In genomic region chr17:66403846-66404597, GRCh38 we compare ENCODE assay signal across 11 cellular contexts.
DNase-seq lines count a peak whose midpoint lies in the region; TF ChIP-seq lines count a peak whose summit lies in the region.
"Had no signal": no experiment of that assay in that cellular context is flagged by ENCODE, and none has a peak within 500 bp of the region (broad histone marks: within the 10 kb centered on the region; RNA-seq: fewer than 3 reads in every experiment).

No MANE protein-coding gene starts in this region.

- H3K4me1 ChIP-seq in esophagus muscularis mucosa: peaks cover 11 to 42% (median 32%) of the 10 kb centered on the region in 4 donors

- H3K9me3 ChIP-seq in esophagus muscularis mucosa: no peaks in the 10 kb centered on the region
- H3K9me3 ChIP-seq: mucosa of descending colon had no signal

- H3K27me3 ChIP-seq in esophagus muscularis mucosa: no peaks in the 10 kb centered on the region

- H3K9me3 Mint-ChIP-seq in activated CD4-positive, alpha-beta T cell treated with anti-CD3 and anti-CD28 coated beads, Interleukin-2, amount 10 ng/mL, durations not matched to agents 24 days and 14 days: peaks cover 7% of the 10 kb centered on the region
- H3K9me3 Mint-ChIP-seq in chondrocyte (ENCODE audit: low read depth): no peaks in the 10 kb centered on the region
- peaks cover 2% of the 10 kb centered on the region for H3K9me3 Mint-ChIP-seq in nephron

- H3K27ac ChIP-seq in esophagus muscularis mucosa (replicated peaks in 1 of 4): no peak overlapping the region

- no peak for TF ChIP-seq POLR2A in esophagus muscularis mucosa (IDR thresholded peaks at IDR 0.05; ENCODE audit: low read depth)

- peaks cover 19% of the 10 kb centered on the region for H3K36me3 Mint-ChIP-seq in activated CD4-positive, alpha-beta T cell treated with anti-CD3 and anti-CD28 coated beads, Interleukin-2, amount 10 ng/mL, durations not matched to agents 24 days and 14 days (ENCODE audit: low read depth)
- no peaks in the 10 kb centered on the region for H3K36me3 Mint-ChIP-seq in chondrocyte (ENCODE audit: low read depth)
- H3K36me3 Mint-ChIP-seq in nephron (ENCODE audit: low read depth): no peaks in the 10 kb centered on the region

- peaks cover 80% of the 10 kb centered on the region for H3K4me1 Mint-ChIP-seq in activated CD4-positive, alpha-beta T cell treated with anti-CD3 and anti-CD28 coated beads, Interleukin-2, amount 10 ng/mL, durations not matched to agents 24 days and 14 days
- H3K4me1 Mint-ChIP-seq in chondrocyte (ENCODE audit: low read depth) (peaks cover 31% of the 10 kb centered on the region), nephron (peaks cover 24% of the 10 kb centered on the region)

- no peak for TF ChIP-seq EP300 in esophagus muscularis mucosa (IDR thresholded peaks at IDR 0.05)

- H3K4me3 ChIP-seq in esophagus muscularis mucosa: no peak overlapping the region
- H3K4me3 ChIP-seq: mucosa of descending colon had no signal

- H3K27me3 Mint-ChIP-seq in activated CD4-positive, alpha-beta T cell treated with anti-CD3 and anti-CD28 coated beads, Interleukin-2, amount 10 ng/mL, durations not matched to agents 24 days and 14 days: no peaks in the 10 kb centered on the region
- H3K27me3 Mint-ChIP-seq in chondrocyte (ENCODE audit: low read depth) (no peaks in the 10 kb centered on the region), nephron (ENCODE audit: low read depth) (no peaks in the 10 kb centered on the region)

- peak overlapping the region; percentile 72 for H3K4me3 Mint-ChIP-seq in activated CD4-positive, alpha-beta T cell treated with anti-CD3 and anti-CD28 coated beads, Interleukin-2, amount 10 ng/mL, durations not matched to agents 24 days and 14 days
- H3K4me3 Mint-ChIP-seq in chondrocyte (ENCODE audit: unreplicated experiment) (no peak overlapping the region), nephron (no peak overlapping the region)

- TF ChIP-seq CTCF in chondrocyte (IDR thresholded peaks at IDR 0.05): no peak
- TF ChIP-seq CTCF in nephron (IDR thresholded peaks at IDR 0.05; ENCODE audit: unreplicated experiment in 3 of 3): no peak
- TF ChIP-seq CTCF in esophagus muscularis mucosa (IDR thresholded peaks at IDR 0.05): no peak

- H3K27ac Mint-ChIP-seq in activated CD4-positive, alpha-beta T cell treated with anti-CD3 and anti-CD28 coated beads, Interleukin-2, amount 10 ng/mL, durations not matched to agents 24 days and 14 days: peak overlapping the region; percentile 81
- H3K27ac Mint-ChIP-seq in chondrocyte (ENCODE audit: unreplicated experiment): peak overlapping the region; percentile 20
- peak overlapping the region; percentile 61 to 67 (median 66) for H3K27ac Mint-ChIP-seq in nephron

- no peaks in the 10 kb centered on the region for H3K36me3 ChIP-seq in esophagus muscularis mucosa

- intact Hi-C loops in activated CD4-positive, alpha-beta T cell treated with anti-CD3 and anti-CD28 coated beads, Interleukin-2, amount 10 ng/mL, durations not matched to agents 24 days and 14 days (cut with micrococcal nuclease): no loop called here
- intact Hi-C loops in esophagus muscularis mucosa (cut with DNase I): no loop called here

- peak; percentile 65 for DNase-seq in activated CD4-positive, alpha-beta T cell treated with anti-CD3 and anti-CD28 coated beads, Interleukin-2, amount 10 ng/mL, durations not matched to agents 24 days and 14 days
- no peak for DNase-seq in activated CD4-positive, alpha-beta T cell treated with anti-CD3 and anti-CD28 coated beads, Interleukin-2, amount 50 U/mL, for 1 hour
- DNase-seq in NCI-H526 treated with DMSO at 0.1 percent for 48 hours (lab: John Stamatoyannopoulos, UW) (peak; percentile 31), chondrocyte (ENCODE audit: low spot score) (no peak), esophagus muscularis mucosa (ENCODE audit: extremely low spot score) (no peak), NCI-H524 treated with DMSO at 0.1 percent for 48 hours (lab: John Stamatoyannopoulos, UW) (no peak), NCI-H2171 (lab: John Stamatoyannopoulos, UW) (no peak)
- DNase-seq: DMS79 treated with DMSO at 0.1 percent for 48 hours, mucosa of descending colon, NCI-H2029 had no signal

- WGBS in esophagus muscularis mucosa: 52% methylated on average over 9 of the region's 9 CpGs

Comparison
In these comparisons a context has a peak if more than half of its experiments do, and no peak if none do; other contexts are left out.
1. DNase-seq: peak in activated CD4-positive, alpha-beta T cell treated with anti-CD3 and anti-CD28 coated beads, Interleukin-2, amount 10 ng/mL, durations not matched to agents 24 days and 14 days (single experiment) and NCI-H526 treated with DMSO at 0.1 percent for 48 hours (single experiment); none in activated CD4-positive, alpha-beta T cell treated with anti-CD3 and anti-CD28 coated beads, Interleukin-2, amount 50 U/mL, for 1 hour (single experiment), chondrocyte (single experiment), esophagus muscularis mucosa (single experiment), NCI-H524 treated with DMSO at 0.1 percent for 48 hours (single experiment) and NCI-H2171 (single experiment).
2. H3K27ac Mint-ChIP-seq: peak in every context shown above with its lines; median percentile 81 in activated CD4-positive, alpha-beta T cell treated with anti-CD3 and anti-CD28 coated beads, Interleukin-2, amount 10 ng/mL, durations not matched to agents 24 days and 14 days; 66 in nephron; 20 in chondrocyte.